In genomic region chr13:36820222-36820621, GRCh38 we compare ENCODE assay signal across 8 cellular contexts. TPM values are rescaled to one million over a fixed set of nuclear protein-coding genes. Genes with fewer than 3 reads are reported as not detected.
DNase-seq lines count a peak whose midpoint lies in the region; ATAC-seq and FAIRE-seq lines count a peak whose summit lies in the region.

No MANE protein-coding gene starts in this region.

- H3K27me3 ChIP-seq in H7 (ENCODE audit: control insufficient read depth, insufficient read depth, low read length) (peaks cover 3% of the 10 kb centered on the region; the same call in 1 of the 2 replicates), rectal smooth muscle tissue (ENCODE audit: control insufficient read depth, insufficient read depth, low read length) (no peaks in the 10 kb centered on the region)

- peaks cover 31 to 48% of the 10 kb centered on the region in 2 donors for H3K4me1 Mint-ChIP-seq in effector memory CD8-positive, alpha-beta T cell (ENCODE audit: low read depth in 2 of 2)

- FAIRE-seq in GM18507 (lab: Jason Lieb, UNC): peak; percentile 52

- peaks cover 8 to 14% of the 10 kb centered on the region in 2 donors for H3K27me3 Mint-ChIP-seq in effector memory CD8-positive, alpha-beta T cell

- H3K36me3 Mint-ChIP-seq in effector memory CD8-positive, alpha-beta T cell (ENCODE audit: insufficient read depth): peaks cover 14% of the 10 kb centered on the region

- no peak for ATAC-seq in effector memory CD8-positive, alpha-beta T cell (replicated peaks)
- ATAC-seq in GM19397 (IDR thresholded peaks at IDR 0.05; ENCODE audit: unreplicated experiment): no peak

- H3K9me3 Mint-ChIP-seq in effector memory CD8-positive, alpha-beta T cell: no peaks in the 10 kb centered on the region

- H3K27ac ChIP-seq in rectal smooth muscle tissue (ENCODE audit: low read depth, low read length): no peak overlapping the region

- no peaks in the 10 kb centered on the region for H3K4me1 ChIP-seq in rectal smooth muscle tissue (ENCODE audit: control insufficient read depth, insufficient read depth, low read length)

- H3K36me3 ChIP-seq in H7 (replicated peaks; ENCODE audit: control insufficient read depth, insufficient read depth, low read length) (no peaks in the 10 kb centered on the region), rectal smooth muscle tissue (ENCODE audit: control insufficient read depth, insufficient read depth, low read length) (no peaks in the 10 kb centered on the region)

- no peak for DNase-seq in GM18507 (ENCODE audit: extremely low spot score, insufficient read length, low read depth)
- no peak for DNase-seq in H7
- DNase-seq in MV-4-11 (lab: John Stamatoyannopoulos, UW): peak; percentile 55
- no peak for DNase-seq in effector memory CD8-positive, alpha-beta T cell
- DNase-seq in AG20443 (ENCODE audit: low spot score): no peak
- no peak for DNase-seq in NCI-H345 treated with DMSO at 0.1 percent for 48 hours (lab: John Stamatoyannopoulos, UW; ENCODE audit: unreplicated experiment)

- H3K4me3 ChIP-seq in H7 (ENCODE audit: insufficient read depth, low read depth, low read length) (peak overlapping the region; percentile 9; the same call in 1 of the 2 replicates), rectal smooth muscle tissue (ENCODE audit: low read length) (peak overlapping the region; percentile 84)

- H3K27ac Mint-ChIP-seq in effector memory CD8-positive, alpha-beta T cell: peak overlapping the region; percentile 82 to 98

- peak overlapping the region; percentile 45 for H3K9ac ChIP-seq in rectal smooth muscle tissue (ENCODE audit: low read length)

- peak overlapping the region; percentile 95 for H3K4me3 Mint-ChIP-seq in effector memory CD8-positive, alpha-beta T cell

RNA-seq across cellular contexts. Expression of gene RFXAP, which starts 1.2 kb away (rescaled TPM):
- total RNA-seq in H7 (2014; rRNA removed; shearing (Covaris generic)): 1.5 and 3.7 TPM in 2 replicates
